Comparison of ENCODE assay signal across 8 cellular contexts in the genomic region with DNA sequence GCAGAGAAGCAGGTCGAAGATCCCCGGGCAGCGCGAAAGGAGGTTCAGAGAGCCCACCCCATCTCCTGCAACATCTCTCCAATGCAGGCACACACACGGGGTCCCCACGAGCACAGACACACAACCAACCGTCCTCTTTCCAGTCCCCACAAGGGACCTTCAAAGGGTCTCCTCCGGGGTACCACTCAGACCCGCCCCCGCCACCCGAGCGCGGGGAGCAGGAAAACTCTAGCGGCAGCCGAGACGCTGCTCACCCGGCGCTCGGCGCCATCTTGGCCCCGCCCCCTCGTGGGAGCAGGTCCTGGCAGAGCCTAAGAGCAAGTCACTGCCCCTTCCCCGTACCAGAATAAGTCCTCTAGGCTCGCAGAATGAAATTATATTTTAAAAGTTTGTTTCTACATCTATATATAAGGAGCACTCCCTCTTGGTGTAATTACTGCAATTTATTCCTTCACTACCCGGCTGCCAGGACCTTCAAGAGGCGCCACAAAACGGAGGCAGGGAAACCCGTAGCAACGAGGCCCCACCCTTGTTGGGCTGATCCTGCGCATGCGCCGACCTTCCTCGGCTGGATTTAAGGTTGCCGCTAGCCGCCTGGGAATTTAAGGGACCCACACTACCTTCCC. TPM values are rescaled to one million over a fixed set of nuclear protein-coding genes. Genes with fewer than 3 reads are reported as not detected.
A peak's percentile ranks its signal among the peaks of the same experiment; 100 is the strongest.
DNase-seq lines count a peak whose midpoint lies in the region; ATAC-seq and TF ChIP-seq lines count a peak whose summit lies in the region.

CNPY4 (plus strand) TSS at position 560 of the 626 bp plus-strand sequence. CDS start 111 bp downstream, outside the sequence.
TAF6 (minus strand) TSS at position 284 of the 626 bp plus-strand sequence. CDS start 5,149 bp downstream, outside the sequence.

- DNase-seq in Ammon's horn (ENCODE audit: low spot score) (peak; percentile 98), NCI-H510A treated with DMSO at 0.1 percent for 48 hours (lab: John Stamatoyannopoulos, UW) (peak; percentile 89), cerebellum (ENCODE audit: low spot score) (peak; percentile 98), kidney tubule cell (ENCODE audit: low spot score) (peak; percentile 95)
- DNase-seq in activated CD4-positive, alpha-beta T cell treated with anti-CD3 and anti-CD28 coated beads for 24 hours (ENCODE audit: low read depth in 2 of 2), result peak; percentile 93 to 96
- peak; percentile 88 to 92 for DNase-seq in stimulated activated CD4-positive, alpha-beta T cell treated with anti-CD3 and anti-CD28 coated beads, Interleukin-1b, Interleukin-23, amount 100 ng/mL, for 1 hour (ENCODE audit: low read depth in 2 of 2)

- ATAC-seq in HG03432 (IDR thresholded peaks at IDR 0.05; ENCODE audit: unreplicated experiment), result peak; percentile 74

- peak; percentile 81 for TF ChIP-seq POLR2A in GM19099 (IDR thresholded peaks at IDR 0.05; ENCODE audit: extremely low read depth, insufficient read length, low read depth)

RNA-seq across cellular contexts. Expression of gene CNPY4, which starts in this region (rescaled TPM):
- 15.2 TPM for total RNA-seq in cerebellum

RNA-seq across cellular contexts. Expression of gene TAF6, which starts in this region (rescaled TPM):
- total RNA-seq in cerebellum, result 23.8 TPM

Comparison
In these comparisons a context has a peak if more than half of its experiments do, and no peak if none do; other contexts are left out.
1. Peak in every context shown above with its lines: DNase-seq and ATAC-seq.